22 cellular contexts compared by ENCODE assay signal in genomic region chr6:31350973-31351733, GRCh38. TPM values are rescaled to one million over a fixed set of nuclear protein-coding genes. Genes with fewer than 3 reads are reported as not detected.
DNase-seq lines count a peak whose midpoint lies in the region; ATAC-seq, FAIRE-seq and TF ChIP-seq lines count a peak whose summit lies in the region.
"Had no signal": no experiment of that assay in that cellular context is flagged by ENCODE, and none has a peak within 500 bp of the region (broad histone marks: within the 10 kb centered on the region; RNA-seq: fewer than 3 reads in every experiment).

No MANE protein-coding gene starts in this region.

- H3K27me3 ChIP-seq in colonic mucosa (no peaks in the 10 kb centered on the region), heart right ventricle (no peaks in the 10 kb centered on the region)
- H3K27me3 ChIP-seq: body of pancreas, esophagus muscularis mucosa had no signal

- H3K27ac ChIP-seq in colonic mucosa (no peak overlapping the region), heart right ventricle (no peak overlapping the region)
- H3K27ac ChIP-seq: A549, body of pancreas, esophagus muscularis mucosa had no signal

- DNase-seq in activated CD4-positive, alpha-beta memory T cell treated with anti-CD3 and anti-CD28 coated beads for 36 hours: peak; percentile 22
- no peak for DNase-seq in activated CD4-positive, alpha-beta memory T cell treated with anti-CD3 and anti-CD28 coated beads, Interleukin-2, amount 10 ng/mL, durations not matched to agents 7 days and 5 days
- DNase-seq in GM12892 (ENCODE audit: insufficient read length): no peak
- DNase-seq in natural killer cell: no peak
- no peak for DNase-seq in colonic mucosa
- DNase-seq in heart right ventricle: no peak
- no peak for DNase-seq in ecto neural progenitor cell (ENCODE audit: low spot score)
- DNase-seq: body of pancreas, C1 segment of cervical spinal cord, GOT3, IMR-90, NCI-H187 treated with DMSO at 0.1 percent for 48 hours, NCI-H446 treated with DMSO at 0.1 percent for 48 hours, SHP77, trophoblast cell had no signal

- H3K9me3 ChIP-seq in colonic mucosa (no peaks in the 10 kb centered on the region), heart right ventricle (no peaks in the 10 kb centered on the region)
- H3K9me3 ChIP-seq: A549, body of pancreas, esophagus muscularis mucosa had no signal

- FAIRE-seq in GM12892 (lab: Jason Lieb, UNC): no peak
- FAIRE-seq: A549 had no signal

- peak overlapping the region; percentile 5 for H3K4me3 Mint-ChIP-seq in activated CD4-positive, alpha-beta memory T cell treated with anti-CD3 and anti-CD28 coated beads for 36 hours
- H3K4me3 Mint-ChIP-seq in activated CD4-positive, alpha-beta memory T cell treated with anti-CD3 and anti-CD28 coated beads, Interleukin-2, amount 10 ng/mL, durations not matched to agents 7 days and 5 days: no peak overlapping the region
- H3K4me3 Mint-ChIP-seq in activated naive CD4-positive, alpha-beta T cell treated with anti-CD3 and anti-CD28 coated beads, Interleukin-2, amount 50 U/mL, for 24 hours: no peak overlapping the region
- peak overlapping the region; percentile 97 for H3K4me3 Mint-ChIP-seq in natural killer cell
- H3K4me3 Mint-ChIP-seq: nephron had no signal

- H3K4me3 ChIP-seq in colonic mucosa: no peak overlapping the region
- H3K4me3 ChIP-seq in heart right ventricle: no peak overlapping the region
- H3K4me3 ChIP-seq: A549, body of pancreas, esophagus muscularis mucosa, lung, smooth muscle cell had no signal

- H3K36me3 Mint-ChIP-seq in activated CD4-positive, alpha-beta memory T cell treated with anti-CD3 and anti-CD28 coated beads for 36 hours: peaks cover 36% of the 10 kb centered on the region
- H3K36me3 Mint-ChIP-seq in activated CD4-positive, alpha-beta memory T cell treated with anti-CD3 and anti-CD28 coated beads, Interleukin-2, amount 10 ng/mL, durations not matched to agents 7 days and 5 days (ENCODE audit: low read depth): peaks cover 44% of the 10 kb centered on the region
- H3K36me3 Mint-ChIP-seq in activated naive CD4-positive, alpha-beta T cell treated with anti-CD3 and anti-CD28 coated beads, Interleukin-2, amount 50 U/mL, for 24 hours: peaks cover 24% of the 10 kb centered on the region
- peaks cover 31% of the 10 kb centered on the region for H3K36me3 Mint-ChIP-seq in natural killer cell

- no peak overlapping the region for H3K27ac Mint-ChIP-seq in activated CD4-positive, alpha-beta memory T cell treated with anti-CD3 and anti-CD28 coated beads for 36 hours
- no peak overlapping the region for H3K27ac Mint-ChIP-seq in activated CD4-positive, alpha-beta memory T cell treated with anti-CD3 and anti-CD28 coated beads, Interleukin-2, amount 10 ng/mL, durations not matched to agents 7 days and 5 days
- peak overlapping the region; percentile 38 for H3K27ac Mint-ChIP-seq in activated naive CD4-positive, alpha-beta T cell treated with anti-CD3 and anti-CD28 coated beads, Interleukin-2, amount 50 U/mL, for 24 hours
- peak overlapping the region; percentile 100 for H3K27ac Mint-ChIP-seq in natural killer cell
- H3K27ac Mint-ChIP-seq: nephron, progenitor cell of endocrine pancreas had no signal

- 50 to 57% methylated on average over 9 of the region's 9 CpGs for WGBS in heart right ventricle, 2 donors

- CTCF ChIA-PET in activated CD4-positive, alpha-beta memory T cell treated with anti-CD3 and anti-CD28 coated beads for 36 hours (lab: Charles Lee): interaction anchor here (2.9 kb wide), 1 partner anchor 16 kb away, joined by 10 read pairs; no protein-coding TSS in a partner anchor
- CTCF ChIA-PET in activated CD4-positive, alpha-beta memory T cell treated with anti-CD3 and anti-CD28 coated beads, Interleukin-2, amount 10 ng/mL, durations not matched to agents 7 days and 5 days (lab: Charles Lee): no interaction called here

- intact Hi-C loops in activated CD4-positive, alpha-beta memory T cell treated with anti-CD3 and anti-CD28 coated beads for 36 hours (cut with micrococcal nuclease): loop anchor here (2.0 kb wide), 1 partner anchor 18 kb away; no protein-coding TSS in a partner anchor
- intact Hi-C loops in natural killer cell (cut with micrococcal nuclease): loop anchor here (10.0 kb wide), 1 partner anchor 736 kb away; the partner anchor contains the start of genes MRPS18B and PPP1R10
- intact Hi-C loops in colonic mucosa (cut with DNase I): loop anchor here (5.0 kb wide), 1 partner anchor 84 kb away; no protein-coding TSS in a partner anchor
- intact Hi-C loops in heart right ventricle (cut with DNase I): loop anchor here in 5 of 10 donors (5.0 kb wide), 1 partner anchor 84 kb away; no protein-coding TSS in a partner anchor

- peak; percentile 37 for TF ChIP-seq POLR2A in GM12892 (IDR thresholded peaks at IDR 0.05; ENCODE audit: low read depth, low read length)

- H3K4me1 ChIP-seq in colonic mucosa (no peaks in the 10 kb centered on the region), heart right ventricle (peaks cover 0 to 33% (median 16%) of the 10 kb centered on the region in 9 donors)
- H3K4me1 ChIP-seq: A549 had no signal

- H3K9me3 Mint-ChIP-seq in activated CD4-positive, alpha-beta memory T cell treated with anti-CD3 and anti-CD28 coated beads for 36 hours: no peaks in the 10 kb centered on the region
- H3K9me3 Mint-ChIP-seq in activated CD4-positive, alpha-beta memory T cell treated with anti-CD3 and anti-CD28 coated beads, Interleukin-2, amount 10 ng/mL, durations not matched to agents 7 days and 5 days: no peaks in the 10 kb centered on the region
- H3K9me3 Mint-ChIP-seq in activated naive CD4-positive, alpha-beta T cell treated with anti-CD3 and anti-CD28 coated beads, Interleukin-2, amount 50 U/mL, for 24 hours: no peaks in the 10 kb centered on the region
- H3K9me3 Mint-ChIP-seq in natural killer cell: no peaks in the 10 kb centered on the region
- H3K9me3 Mint-ChIP-seq: nephron had no signal

- H3K27me3 Mint-ChIP-seq in activated CD4-positive, alpha-beta memory T cell treated with anti-CD3 and anti-CD28 coated beads for 36 hours: no peaks in the 10 kb centered on the region
- H3K27me3 Mint-ChIP-seq in activated CD4-positive, alpha-beta memory T cell treated with anti-CD3 and anti-CD28 coated beads, Interleukin-2, amount 10 ng/mL, durations not matched to agents 7 days and 5 days: peaks cover 2% of the 10 kb centered on the region
- H3K27me3 Mint-ChIP-seq in activated naive CD4-positive, alpha-beta T cell treated with anti-CD3 and anti-CD28 coated beads, Interleukin-2, amount 50 U/mL, for 24 hours: no peaks in the 10 kb centered on the region
- H3K27me3 Mint-ChIP-seq in natural killer cell (ENCODE audit: low read depth in 2 of 2): no peaks in the 10 kb centered on the region

- ATAC-seq in natural killer cell (peak; percentile 13 to 54 (median 22)), heart right ventricle (no peak)
- ATAC-seq: A549, body of pancreas had no signal

- TF ChIP-seq CTCF in natural killer cell (IDR thresholded peaks at IDR 0.05) (no peak), colonic mucosa (IDR thresholded peaks at IDR 0.05) (no peak), heart right ventricle (IDR thresholded peaks at IDR 0.05) (no peak)

- POLR2A ChIA-PET in activated CD4-positive, alpha-beta memory T cell treated with anti-CD3 and anti-CD28 coated beads for 36 hours (lab: Charles Lee): interaction anchor here (0.9 to 1.7 kb wide), 2 partner anchors 148 to 154 kb away, joined by 3 to 6 read pairs; no protein-coding TSS in a partner anchor
- POLR2A ChIA-PET in activated CD4-positive, alpha-beta memory T cell treated with anti-CD3 and anti-CD28 coated beads, Interleukin-2, amount 10 ng/mL, durations not matched to agents 7 days and 5 days (lab: Charles Lee): interaction anchor here (0.7 to 2.4 kb wide), 3 partner anchors 53 to 81 kb away, joined by 3 to 16 read pairs (median 4); no protein-coding TSS in a partner anchor

- no peak overlapping the region for H3K9ac ChIP-seq in colonic mucosa (ENCODE audit: low read depth in 2 of 2, low read length in 2 of 2)

- H3K4me1 Mint-ChIP-seq in activated CD4-positive, alpha-beta memory T cell treated with anti-CD3 and anti-CD28 coated beads for 36 hours (ENCODE audit: low read depth): peaks cover 54% of the 10 kb centered on the region
- peaks cover 41% of the 10 kb centered on the region for H3K4me1 Mint-ChIP-seq in activated CD4-positive, alpha-beta memory T cell treated with anti-CD3 and anti-CD28 coated beads, Interleukin-2, amount 10 ng/mL, durations not matched to agents 7 days and 5 days
- H3K4me1 Mint-ChIP-seq in activated naive CD4-positive, alpha-beta T cell treated with anti-CD3 and anti-CD28 coated beads, Interleukin-2, amount 50 U/mL, for 24 hours: peaks cover 68% of the 10 kb centered on the region
- peaks cover 58 to 62% of the 10 kb centered on the region in 2 donors for H3K4me1 Mint-ChIP-seq in natural killer cell
- H3K4me1 Mint-ChIP-seq: nephron had no signal

- H3K36me3 ChIP-seq in colonic mucosa: peaks cover 4% of the 10 kb centered on the region
- peaks cover 0 to 34% (median 0%) of the 10 kb centered on the region in 9 donors for H3K36me3 ChIP-seq in heart right ventricle

RNA-seq across cellular contexts. Expression of gene HLA-B, which starts 5.8 kb away (rescaled TPM):
- total RNA-seq in activated CD4-positive, alpha-beta memory T cell treated with anti-CD3 and anti-CD28 coated beads for 36 hours: 1,000 to 10,000 TPM; 3,016 to 3,060 TPM
- total RNA-seq in activated CD4-positive, alpha-beta memory T cell treated with anti-CD3 and anti-CD28 coated beads, Interleukin-2, amount 10 ng/mL, durations not matched to agents 7 days and 5 days: 1,000 to 10,000 TPM; 5,151 to 5,157 TPM
- polyA plus RNA-seq in GM12892 (2012; ENCODE audit: missing spikeins): 4,038 TPM
- total RNA-seq in natural killer cell (over 10,000 TPM in 2 of 3 donors, 1,000 to 10,000 TPM in 1; 9,586 to 11,061 (median 11,048) TPM), colonic mucosa (1,000 to 10,000 TPM; 1,153 to 3,111 TPM), heart right ventricle (1,000 to 10,000 TPM in 1 of 10 donors, 100 to 1,000 TPM in 9; 252 to 2,676 (median 383) TPM)
- polyA plus RNA-seq in heart right ventricle: 100 to 1,000 TPM; 516 to 656 TPM

RNA-seq across cellular contexts. Expression of gene MICA, which starts 52.2 kb away (rescaled TPM):
- 1 to 10 TPM; 7.1 to 8.6 TPM for total RNA-seq in activated CD4-positive, alpha-beta memory T cell treated with anti-CD3 and anti-CD28 coated beads for 36 hours
- total RNA-seq in activated CD4-positive, alpha-beta memory T cell treated with anti-CD3 and anti-CD28 coated beads, Interleukin-2, amount 10 ng/mL, durations not matched to agents 7 days and 5 days: 10 to 100 TPM; 12.0 to 12.3 TPM
- 8.2 TPM for polyA plus RNA-seq in GM12892 (2012; ENCODE audit: missing spikeins)
- total RNA-seq in natural killer cell (10 to 100 TPM in 2 of 3 donors, 1 to 10 TPM in 1; 9.3 to 19.7 (median 11.4) TPM), colonic mucosa (10 to 100 TPM; 15.0 to 26.7 TPM), heart right ventricle (10 to 100 TPM in 2 of 10 donors, 1 to 10 TPM in 8; 3.2 to 15.0 (median 8.7) TPM)
- polyA plus RNA-seq in heart right ventricle: 10 to 100 TPM; 21.2 to 36.0 TPM

Comparison
In these comparisons a context has a peak if more than half of its experiments do, and no peak if none do; other contexts are left out.
1. H3K4me3 Mint-ChIP-seq: peak in activated CD4-positive, alpha-beta memory T cell treated with anti-CD3 and anti-CD28 coated beads for 36 hours (single experiment) and natural killer cell (single experiment); none in activated CD4-positive, alpha-beta memory T cell treated with anti-CD3 and anti-CD28 coated beads, Interleukin-2, amount 10 ng/mL, durations not matched to agents 7 days and 5 days (single experiment) and activated naive CD4-positive, alpha-beta T cell treated with anti-CD3 and anti-CD28 coated beads, Interleukin-2, amount 50 U/mL, for 24 hours (single experiment).
2. H3K27ac Mint-ChIP-seq: peak in activated naive CD4-positive, alpha-beta T cell treated with anti-CD3 and anti-CD28 coated beads, Interleukin-2, amount 50 U/mL, for 24 hours (single experiment) and natural killer cell (2 of 2); none in activated CD4-positive, alpha-beta memory T cell treated with anti-CD3 and anti-CD28 coated beads for 36 hours (single experiment) and activated CD4-positive, alpha-beta memory T cell treated with anti-CD3 and anti-CD28 coated beads, Interleukin-2, amount 10 ng/mL, durations not matched to agents 7 days and 5 days (single experiment).
3. ATAC-seq: peak in natural killer cell (3 of 3); none in heart right ventricle (0 of 8).